In the genomic region with DNA sequence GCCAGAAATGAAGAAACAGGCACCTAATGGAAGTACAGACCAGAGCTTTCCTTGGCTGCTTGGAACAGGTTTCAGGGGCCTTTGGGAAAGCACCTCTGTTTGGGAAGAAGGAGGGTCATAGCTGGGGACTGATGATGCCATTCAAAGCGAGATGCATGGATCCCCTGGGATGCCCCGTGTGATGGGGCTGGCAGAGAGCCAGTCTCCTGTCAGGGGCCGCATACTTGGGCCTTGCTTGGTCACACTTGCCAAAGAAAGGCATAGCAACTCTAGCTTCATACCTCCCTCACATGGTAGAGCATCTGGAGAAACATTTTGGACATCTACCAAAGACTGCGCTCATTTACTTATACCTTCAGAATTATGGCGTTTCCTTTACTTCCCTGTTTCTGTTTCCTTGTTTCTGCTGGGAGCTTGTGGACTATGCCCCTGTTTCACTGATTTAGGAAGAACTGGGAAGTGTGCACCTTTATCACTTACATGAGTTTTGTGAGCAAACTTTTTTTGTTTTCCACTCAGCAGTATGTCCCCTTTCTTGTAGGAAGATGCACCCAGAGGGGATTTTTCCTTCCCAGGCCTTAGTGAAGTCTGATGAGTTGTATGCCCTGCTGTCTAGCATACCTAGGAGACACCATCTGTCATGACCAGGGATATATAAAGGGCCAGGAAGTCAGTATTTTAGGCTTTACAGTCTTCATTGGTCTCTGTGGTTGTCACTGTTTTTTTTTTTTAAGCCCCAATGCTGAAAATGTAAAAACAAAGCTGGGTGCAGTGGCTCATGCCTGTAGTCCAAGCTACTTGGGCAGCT, we compare ENCODE assay signal across 20 cellular contexts. TPM values are rescaled to one million over a fixed set of nuclear protein-coding genes. Genes with fewer than 3 reads are reported as not detected.
DNase-seq lines count a peak whose midpoint lies in the region; ATAC-seq and TF ChIP-seq lines count a peak whose summit lies in the region.
"Had no signal": no experiment of that assay in that cellular context is flagged by ENCODE, and none has a peak within 500 bp of the region (broad histone marks: within the 10 kb centered on the region; RNA-seq: fewer than 3 reads in every experiment).

No MANE protein-coding gene starts in this region.

- H3K27ac ChIP-seq in ACC112 (ENCODE audit: low read depth, low read length) (peak overlapping the region; percentile 49), GM23248 (peak overlapping the region; percentile 53)
- H3K27ac ChIP-seq: lower lobe of right lung, stomach, tibial artery had no signal

- H3K9me3 ChIP-seq in GM23248 (ENCODE audit: low read depth), result no peaks in the 10 kb centered on the region
- H3K9me3 ChIP-seq: lower lobe of right lung, sigmoid colon, stomach, tibial artery had no signal

- H3K79me2 ChIP-seq in ACC112 (ENCODE audit: control insufficient read depth, insufficient read depth, low read length, unreplicated experiment) (no peaks in the 10 kb centered on the region), GM23248 (ENCODE audit: insufficient read depth) (peaks cover 31% of the 10 kb centered on the region)

- H4K20me1 ChIP-seq in GM23248 (ENCODE audit: insufficient read depth), result peaks cover 5% of the 10 kb centered on the region

- H3F3A ChIP-seq in GM23248 (ENCODE audit: insufficient read depth), result peaks cover 39% of the 10 kb centered on the region

- intact Hi-C loops in left colon (cut with DNase I, micrococcal nuclease), result no loop called here
- intact Hi-C loops in head of caudate nucleus (cut with DNase I), result no loop called here

- H3K4me1 ChIP-seq in ACC112 (ENCODE audit: control insufficient read depth, insufficient read depth, low read length, unreplicated experiment), result peaks cover 27% of the 10 kb centered on the region
- peaks cover 14% of the 10 kb centered on the region for H3K4me1 ChIP-seq in GM23248 (ENCODE audit: insufficient read depth)
- H3K4me1 ChIP-seq: lower lobe of right lung had no signal

- WGBS in GM23248 (ENCODE audit: low coverage in 1 of 2, low lambda C conversion rate in 2 of 2, missing lambda C conversion rate in 2 of 2), 2 experiments, result 68 to 81% methylated on average over 4 to 5 of the region's 5 CpGs

- ATAC-seq in left colon, result peak; percentile 84
- no peak for ATAC-seq in HG03342 (IDR thresholded peaks at IDR 0.05; ENCODE audit: unreplicated experiment)
- ATAC-seq: lower lobe of right lung had no signal

- H3K4me2 ChIP-seq in GM23248 (ENCODE audit: unreplicated experiment), result no peak overlapping the region

- H2AFZ ChIP-seq in ACC112 (ENCODE audit: low read length, unreplicated experiment) (no peak overlapping the region), GM23248 (no peak overlapping the region)

- H3K4me3 ChIP-seq in ACC112 (ENCODE audit: low read depth, low read length), result no peak overlapping the region
- no peak overlapping the region for H3K4me3 ChIP-seq in GM23248
- H3K4me3 ChIP-seq in choroid plexus epithelial cell (ENCODE audit: low read depth, low read length), result no peak overlapping the region
- H3K4me3 ChIP-seq: lower lobe of right lung, sigmoid colon, stomach, tibial artery had no signal

- H3K27me3 ChIP-seq in ACC112 (ENCODE audit: insufficient read depth, low read length), result no peaks in the 10 kb centered on the region
- H3K27me3 ChIP-seq in GM23248 (replicated peaks; ENCODE audit: insufficient read depth), result no peaks in the 10 kb centered on the region
- H3K27me3 ChIP-seq: sigmoid colon, stomach, tibial artery had no signal

- no peak overlapping the region for H3K9ac ChIP-seq in GM23248

- H3K36me3 ChIP-seq in ACC112 (ENCODE audit: insufficient read depth, low read length) (peaks cover 39% of the 10 kb centered on the region; the same call in 1 of the 2 replicates), GM23248 (ENCODE audit: low read depth) (peaks cover 77% of the 10 kb centered on the region)

- DNase-seq in GM23248 (no peak), choroid plexus epithelial cell (ENCODE audit: low read depth) (peak; percentile 62), left colon (no peak), occipital lobe (lab: John Stamatoyannopoulos, UW) (no peak), NCI-H774 (lab: John Stamatoyannopoulos, UW) (no peak), head of caudate nucleus (no peak)
- DNase-seq: activated B cell treated with CpG ODN at 0.5 μM for 24 hours; activated CD4-positive, alpha-beta memory T cell treated with anti-CD3 and anti-CD28 coated beads for 36 hours; activated effector memory CD4-positive, alpha-beta T cell treated with anti-CD3 and anti-CD28 coated beads, Interleukin-2, amount 50 U/mL, for 16 hours; CD4-positive, CD25-positive, alpha-beta regulatory T cell; DMS153; foreskin fibroblast; lower lobe of right lung; NCI-H2081; NCI-H446 treated with DMSO at 0.1 percent for 48 hours; sigmoid colon; stomach; tibial artery had no signal

- no peaks in the 10 kb centered on the region for H3K9me2 ChIP-seq in GM23248 (ENCODE audit: insufficient read depth)

- in situ Hi-C loops in GM23248 (cut with MboI), result no loop called here

- TF ChIP-seq CTCF in choroid plexus epithelial cell (conservative IDR thresholded peaks at IDR 0.05; ENCODE audit: low read depth, low read length), result no peak

RNA-seq across cellular contexts. Expression of a gene that starts 19.8 kb away (rescaled TPM):
- 13.8 and 13.9 TPM in 2 replicates for total RNA-seq in GM23248 (2014; rRNA removed; shearing (Covaris generic))
- 8.4 and 9.7 TPM in 2 replicates for polyA plus RNA-seq in GM23248 (2016; fragmentation: Nextera tagmentation; extraction: Ambion mirVana)
- total RNA-seq in left colon (10 to 100 TPM in 1 of 2 donors, 1 to 10 TPM in 1; 7.1 to 10.7 TPM), occipital lobe (25.7 TPM)

RNA-seq across cellular contexts. Expression of a gene that starts 37.6 kb away (rescaled TPM):
- total RNA-seq in GM23248 (2014; rRNA removed; shearing (Covaris generic)), result 23.7 and 26.3 TPM in 2 replicates
- 20.7 and 22.3 TPM in 2 replicates for polyA plus RNA-seq in GM23248 (2016; fragmentation: Nextera tagmentation; extraction: Ambion mirVana)
- 10 to 100 TPM; 55.2 to 57.9 TPM for total RNA-seq in left colon
- total RNA-seq in occipital lobe, result 51.2 TPM
